ENCODE assay signal across 1 cellular context in the genomic region with DNA sequence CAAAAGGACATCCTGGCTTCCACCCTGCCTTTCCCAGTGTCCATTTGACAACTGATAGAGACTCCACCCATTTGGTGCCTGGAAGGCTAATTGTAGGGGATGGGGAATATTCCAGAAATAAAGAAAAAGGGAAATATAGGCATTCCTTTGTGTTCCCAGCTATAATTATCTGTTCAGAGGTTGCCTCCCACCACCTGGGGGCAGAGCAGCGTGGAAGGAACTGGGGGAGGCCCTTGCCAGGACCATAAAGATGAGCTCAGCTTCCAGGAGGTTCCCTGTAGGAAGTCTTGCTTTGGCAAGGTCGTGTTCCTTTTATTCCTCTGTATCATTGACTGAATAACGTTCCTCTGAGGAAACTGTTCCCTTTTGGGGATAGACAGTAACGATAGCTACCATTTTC.
TF ChIP-seq lines count a peak whose summit lies in the region.

No MANE protein-coding gene starts in this region.

TF ChIP-seq in HepG2, 621 proteins besides CTCF, POLR2A, EP300 and RAD21:
- peak; percentile 52; the same call in 1 of the 2 replicates for TF ChIP-seq ZNF574 (CRISPR knock-in tag; IDR thresholded peaks at IDR 0.05)
- no peak for TF ChIP-seq HNRNPK (IDR thresholded peaks at IDR 0.05; ENCODE audit: low read depth, low read length, poor library complexity, severe bottlenecking)
TF ChIP-seq in HepG2: peak in this region for 1.
